Comparison of ENCODE assay signal across 8 cellular contexts in genomic region chr13:114124921-114125320, GRCh38. TPM values are rescaled to one million over a fixed set of nuclear protein-coding genes. Genes with fewer than 3 reads are reported as not detected.
A peak's percentile ranks its signal among the peaks of the same experiment; 100 is the strongest.
DNase-seq lines count a peak whose midpoint lies in the region; ATAC-seq and TF ChIP-seq lines count a peak whose summit lies in the region.

No MANE protein-coding gene starts in this region.

- no peak for TF ChIP-seq CTCF in fibroblast of lung (conservative IDR thresholded peaks at IDR 0.05 in 1 of 2, IDR thresholded peaks at IDR 0.05 in 1 of 2; ENCODE audit: low read depth in 1 of 2, low read length in 2 of 2)

- H2AFZ ChIP-seq in fibroblast of lung (ENCODE audit: low read length): no peak overlapping the region

- H3K27me3 ChIP-seq in fibroblast of lung (ENCODE audit: control insufficient read depth, insufficient read depth, low read length): no peaks in the 10 kb centered on the region

- peaks cover 40% of the 10 kb centered on the region for H3K4me1 ChIP-seq in fibroblast of lung (ENCODE audit: control insufficient read depth, extremely low read depth, insufficient read depth, low read length)

- DNase-seq in M059J (ENCODE audit: low read depth): peak; percentile 78
- peak; percentile 63 to 76 for DNase-seq in activated CD8-positive, alpha-beta memory T cell treated with anti-CD3 and anti-CD28 coated beads for 4 hours (ENCODE audit: low read depth in 2 of 2)
- DNase-seq in fibroblast of lung (ENCODE audit: low read depth in 2 of 2): peak; percentile 72 to 88
- peak; percentile 55 to 83 (median 68) for DNase-seq in stimulated activated naive CD4-positive, alpha-beta T cell (lab: John Stamatoyannopoulos, UW)
- DNase-seq in germinal center (ENCODE audit: low spot score): no peak
- DNase-seq in KG1 (lab: John Stamatoyannopoulos, UW): no peak
- DNase-seq in epidermal melanocyte (ENCODE audit: insufficient read length, low spot score): no peak

- H3K27ac ChIP-seq in fibroblast of lung (ENCODE audit: insufficient read depth, low read length): peak overlapping the region; percentile 34

- no peak for ATAC-seq in GM21390 (IDR thresholded peaks at IDR 0.05; ENCODE audit: unreplicated experiment)

- no peak overlapping the region for H3K4me3 ChIP-seq in fibroblast of lung (replicated peaks in 1 of 4; ENCODE audit: control extremely low read depth in 1 of 4, insufficient read depth in 1 of 4, low read depth in 3 of 4, low read length in 4 of 4)

- H3K79me2 ChIP-seq in fibroblast of lung (ENCODE audit: control insufficient read depth, insufficient read depth, low read length): peaks cover 94% of the 10 kb centered on the region

- H3K36me3 ChIP-seq in fibroblast of lung (ENCODE audit: control insufficient read depth, insufficient read depth, low read length): peaks cover 3% of the 10 kb centered on the region

- H4K20me1 ChIP-seq in fibroblast of lung (ENCODE audit: control insufficient read depth, extremely low read depth, insufficient read depth, low read length): no peaks in the 10 kb centered on the region

- no peak overlapping the region for H3K9ac ChIP-seq in fibroblast of lung (ENCODE audit: insufficient read depth, low read length)

- H3K9me3 ChIP-seq in fibroblast of lung (ENCODE audit: control insufficient read depth, insufficient read depth, low read depth, low read length): no peaks in the 10 kb centered on the region

- H3K4me2 ChIP-seq in fibroblast of lung (ENCODE audit: extremely low read depth, insufficient read depth, low read length): no peak overlapping the region

RNA-seq across cellular contexts. Expression of gene RASA3, which starts 7.5 kb away (rescaled TPM):
- 15.5 and 23.9 TPM in 2 replicates for total RNA-seq in M059J (2014; rRNA removed; shearing (Covaris generic))
- total RNA-seq in fibroblast of lung: 21.6 and 26.6 TPM in 2 replicates
- 31.1 and 34.1 TPM in 2 replicates for polyA plus RNA-seq in fibroblast of lung
- 32.0 and 32.4 TPM in 2 replicates for polyA plus RNA-seq in fibroblast of lung (2012)
- 20.1 and 29.0 TPM in 2 replicates for polyA minus RNA-seq in fibroblast of lung (ENCODE audit: low replicate concordance)

RNA-seq across cellular contexts. Expression of gene CFAP97D2, which starts 54.1 kb away (rescaled TPM):
- not detected in 2 replicates for total RNA-seq in M059J (2014; rRNA removed; shearing (Covaris generic))
- not detected in 2 replicates for total RNA-seq in fibroblast of lung
- not detected in 2 replicates for polyA plus RNA-seq in fibroblast of lung
- not detected in 2 replicates for polyA plus RNA-seq in fibroblast of lung (2012)
- not detected in 2 replicates for polyA minus RNA-seq in fibroblast of lung (ENCODE audit: low replicate concordance)

Comparison
In these comparisons a context has a peak if more than half of its experiments do, and no peak if none do; other contexts are left out.
1. DNase-seq: peak in M059J (single experiment), activated CD8-positive, alpha-beta memory T cell treated with anti-CD3 and anti-CD28 coated beads for 4 hours (2 of 2), fibroblast of lung (2 of 2) and stimulated activated naive CD4-positive, alpha-beta T cell (6 of 6); none in germinal center (single experiment), KG1 (single experiment) and epidermal melanocyte (single experiment).